Comparison of ENCODE assay signal across 19 cellular contexts in the genomic region with DNA sequence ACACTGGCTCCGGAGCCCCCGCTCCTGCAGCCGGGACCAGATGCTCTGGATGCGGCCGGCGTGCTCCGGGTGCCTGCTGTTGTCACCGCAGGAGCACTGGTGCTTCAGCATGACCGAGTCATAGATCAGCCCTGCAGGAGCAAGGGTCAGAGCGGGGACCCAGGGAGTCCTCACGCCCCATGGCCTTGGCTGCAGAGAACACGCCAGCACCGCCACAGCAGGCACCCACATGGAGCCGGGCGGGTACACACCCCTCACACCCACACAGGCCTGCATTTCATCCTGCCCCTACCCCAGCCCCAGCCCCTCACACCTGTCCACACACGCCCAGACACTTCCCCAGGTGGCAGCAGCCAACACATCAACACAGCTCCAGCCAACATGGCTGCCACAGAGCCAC. TPM values are rescaled to one million over a fixed set of nuclear protein-coding genes. Genes with fewer than 3 reads are reported as not detected.
A peak's percentile ranks its signal among the peaks of the same experiment; 100 is the strongest.
DNase-seq lines count a peak whose midpoint lies in the region; ATAC-seq and TF ChIP-seq lines count a peak whose summit lies in the region.
"Had no signal": no experiment of that assay in that cellular context is flagged by ENCODE, and none has a peak within 500 bp of the region (broad histone marks: within the 10 kb centered on the region; RNA-seq: fewer than 3 reads in every experiment).

No MANE protein-coding gene starts in this region.

- dilution Hi-C loops in IMR-90 (cut with HindIII; ENCODE audit: low sequenced_read_pairs, unreplicated experiment) = no loop called here

- H3K9me1 ChIP-seq in IMR-90 (ENCODE audit: insufficient read depth, low read length) = no peaks in the 10 kb centered on the region

- no TSS peak for BruUV-seq in IMR-90 (replicated peaks; lab: Mats Ljungman, UMichigan)

- 80% methylated on average over 2 of the region's 16 CpGs; no CpG with 5 or more reads in 1 of the 2 experiments for WGBS in IMR-90 (ENCODE audit: extremely low coverage in 2 of 2, insufficient read length in 1 of 2), 2 experiments

- H3K4me1 Mint-ChIP-seq in activated naive CD8-positive, alpha-beta T cell treated with anti-CD3 and anti-CD28 coated beads, Interleukin-2, amount 50 U/mL, for 24 hours = peaks cover 17% of the 10 kb centered on the region
- H3K4me1 Mint-ChIP-seq in activated naive CD8-positive, alpha-beta T cell treated with anti-CD3 and anti-CD28 coated beads for 36 hours = peaks cover 15% of the 10 kb centered on the region
- H3K4me1 Mint-ChIP-seq in activated T-helper 2 cell treated with anti-CD3 and anti-CD28 coated beads, Interferon-gamma antibody, Interleukin-2, Interleukin-4, amounts not matched to agents 10 μg/mL and 5 μg/mL and 100 μg/mL, durations not matched to agents 14 hours and 24 hours and 36 hours (ENCODE audit: low read depth) = peaks cover 3% of the 10 kb centered on the region
- H3K4me1 Mint-ChIP-seq in osteocyte (ENCODE audit: unreplicated experiment) = no peaks in the 10 kb centered on the region
- H3K4me1 Mint-ChIP-seq: CD14-positive monocyte had no signal

- H2BK5ac ChIP-seq in IMR-90 (ENCODE audit: low read depth, low read length, poor library complexity, severe bottlenecking) = no peak overlapping the region

- no peak overlapping the region for H3K4ac ChIP-seq in IMR-90 (ENCODE audit: low read depth, low read length)

- H3K27me3 ChIP-seq in IMR-90 (ENCODE audit: control insufficient read depth, insufficient read depth, low read length) = no peaks in the 10 kb centered on the region

- no peak overlapping the region for H2AK5ac ChIP-seq in IMR-90 (ENCODE audit: low read depth, low read length)

- H3K27ac ChIP-seq in IMR-90 (ENCODE audit: insufficient read depth, low read length) = no peak overlapping the region

- no peak overlapping the region for H2BK120ac ChIP-seq in IMR-90 (ENCODE audit: low read depth, low read length)

- no peak for DNase-seq in activated naive CD8-positive, alpha-beta T cell treated with anti-CD3 and anti-CD28 coated beads, Interleukin-2, amount 50 U/mL, for 24 hours
- DNase-seq in activated naive CD8-positive, alpha-beta T cell treated with anti-CD3 and anti-CD28 coated beads for 36 hours = no peak
- DNase-seq in IMR-90 = no peak
- no peak for DNase-seq in activated T-helper 2 cell treated with anti-CD3 and anti-CD28 coated beads, Interferon-gamma antibody, Interleukin-2, Interleukin-4, amounts not matched to agents 10 μg/mL and 5 μg/mL and 100 μg/mL, durations not matched to agents 14 hours and 24 hours and 36 hours (ENCODE audit: low spot score)
- DNase-seq in osteocyte (ENCODE audit: extremely low spot score, unreplicated experiment) = no peak
- DNase-seq in NCI-H2107 treated with DMSO at 0.1 percent for 48 hours (lab: John Stamatoyannopoulos, UW; ENCODE audit: unreplicated experiment) = no peak
- DNase-seq in activated CD8-positive, alpha-beta memory T cell treated with anti-CD3 and anti-CD28 coated beads, Interleukin-2, amount 50 U/mL, for 48 hours = no peak
- DNase-seq: ACHN, AML-193, Caco-2, EL, Karpas-422, MM.1S, NCI-H1092 treated with DMSO at 0.1 percent for 48 hours, NCI-H2227 treated with DMSO at 0.1 percent for 48 hours, NCI-H524, SHP77 had no signal

- no peaks in the 10 kb centered on the region for H3K27me3 Mint-ChIP-seq in activated naive CD8-positive, alpha-beta T cell treated with anti-CD3 and anti-CD28 coated beads, Interleukin-2, amount 50 U/mL, for 24 hours
- no peaks in the 10 kb centered on the region for H3K27me3 Mint-ChIP-seq in activated naive CD8-positive, alpha-beta T cell treated with anti-CD3 and anti-CD28 coated beads for 36 hours
- no peaks in the 10 kb centered on the region for H3K27me3 Mint-ChIP-seq in activated T-helper 2 cell treated with anti-CD3 and anti-CD28 coated beads, Interferon-gamma antibody, Interleukin-2, Interleukin-4, amounts not matched to agents 10 μg/mL and 5 μg/mL and 100 μg/mL, durations not matched to agents 14 hours and 24 hours and 36 hours (ENCODE audit: low read depth)
- H3K27me3 Mint-ChIP-seq in osteocyte (ENCODE audit: unreplicated experiment) = no peaks in the 10 kb centered on the region

- H3K4me2 ChIP-seq in IMR-90 (ENCODE audit: low read depth, low read length) = no peak overlapping the region

- no peak overlapping the region for H2BK20ac ChIP-seq in IMR-90 (ENCODE audit: low read depth, low read length)

- H3K4me3 ChIP-seq in IMR-90 (ENCODE audit: insufficient read depth, low read depth, low read length) = no peak overlapping the region

- H4K8ac ChIP-seq in IMR-90 (ENCODE audit: low read depth in 2 of 2, low read length in 2 of 2) = no peak overlapping the region

- no peak overlapping the region for H3K56ac ChIP-seq in IMR-90 (ENCODE audit: extremely low read depth, insufficient read depth, low read length)

- H3K14ac ChIP-seq in IMR-90 (replicated peaks; ENCODE audit: low read depth, low read length) = no peak overlapping the region

- no peak overlapping the region for H3K4me3 Mint-ChIP-seq in activated naive CD8-positive, alpha-beta T cell treated with anti-CD3 and anti-CD28 coated beads, Interleukin-2, amount 50 U/mL, for 24 hours
- H3K4me3 Mint-ChIP-seq in activated naive CD8-positive, alpha-beta T cell treated with anti-CD3 and anti-CD28 coated beads for 36 hours = no peak overlapping the region
- no peak overlapping the region for H3K4me3 Mint-ChIP-seq in activated T-helper 2 cell treated with anti-CD3 and anti-CD28 coated beads, Interferon-gamma antibody, Interleukin-2, Interleukin-4, amounts not matched to agents 10 μg/mL and 5 μg/mL and 100 μg/mL, durations not matched to agents 14 hours and 24 hours and 36 hours (ENCODE audit: low read depth)
- H3K4me3 Mint-ChIP-seq in osteocyte (ENCODE audit: unreplicated experiment) = no peak overlapping the region
- H3K4me3 Mint-ChIP-seq: CD14-positive monocyte had no signal

- peaks cover 0 to 31% of the 10 kb centered on the region in 2 experiments for H3K79me1 ChIP-seq in IMR-90 (ENCODE audit: low read depth in 1 of 2, low read length in 2 of 2)

- H3K18ac ChIP-seq in IMR-90 (ENCODE audit: low read depth, low read length) = no peak overlapping the region

- H4K91ac ChIP-seq in IMR-90 (ENCODE audit: insufficient read depth, low read depth, low read length) = no peak overlapping the region

- no peak overlapping the region for H3K9ac ChIP-seq in IMR-90 (ENCODE audit: low read depth, low read length)

- H2BK15ac ChIP-seq in IMR-90 (ENCODE audit: low read depth, low read length) = no peak overlapping the region

- TF ChIP-seq CTCF in IMR-90 (conservative IDR thresholded peaks at IDR 0.05; ENCODE audit: low read depth, low read length) (no peak), osteocyte (IDR thresholded peaks at IDR 0.05) (no peak)

- H3K9me3 Mint-ChIP-seq in activated naive CD8-positive, alpha-beta T cell treated with anti-CD3 and anti-CD28 coated beads, Interleukin-2, amount 50 U/mL, for 24 hours = no peaks in the 10 kb centered on the region
- no peaks in the 10 kb centered on the region for H3K9me3 Mint-ChIP-seq in activated naive CD8-positive, alpha-beta T cell treated with anti-CD3 and anti-CD28 coated beads for 36 hours
- H3K9me3 Mint-ChIP-seq in activated T-helper 2 cell treated with anti-CD3 and anti-CD28 coated beads, Interferon-gamma antibody, Interleukin-2, Interleukin-4, amounts not matched to agents 10 μg/mL and 5 μg/mL and 100 μg/mL, durations not matched to agents 14 hours and 24 hours and 36 hours = no peaks in the 10 kb centered on the region
- H3K9me3 Mint-ChIP-seq in osteocyte (ENCODE audit: unreplicated experiment) = no peaks in the 10 kb centered on the region
- H3K9me3 Mint-ChIP-seq: CD14-positive monocyte had no signal

- no peak for TF ChIP-seq POLR2A in IMR-90 (IDR thresholded peaks at IDR 0.05; ENCODE audit: low read depth, low read length)

- H3K36me3 ChIP-seq in IMR-90 (ENCODE audit: control insufficient read depth, insufficient read depth, low read length) = peaks cover 83% of the 10 kb centered on the region

- no peak for TF ChIP-seq RAD21 in IMR-90 (IDR thresholded peaks at IDR 0.05; ENCODE audit: low read length)

- H2AFZ ChIP-seq in IMR-90 (replicated peaks; ENCODE audit: low read length, poor library complexity) = peak overlapping the region; percentile 33

- no peak overlapping the region for H4K5ac ChIP-seq in IMR-90 (ENCODE audit: low read depth, low read length)

- in situ Hi-C loops in IMR-90 (cut with MboI; ENCODE audit: low sequenced_read_pairs) = no loop called here

- H2AK9ac ChIP-seq in IMR-90 (replicated peaks; ENCODE audit: low read depth, low read length, poor library complexity) = no peak overlapping the region

- CTCF ChIA-PET in IMR-90 (lab: Yijun Ruan, JAX) = interaction anchor here (1.3 kb wide), 1 partner anchor 46 kb away, joined by 4 read pairs; no protein-coding TSS in a partner anchor

- intact Hi-C loops in IMR-90 (cut with micrococcal nuclease) = no loop called here
- intact Hi-C loops in activated T-helper 2 cell treated with anti-CD3 and anti-CD28 coated beads, Interferon-gamma antibody, Interleukin-2, Interleukin-4, amounts not matched to agents 10 μg/mL and 5 μg/mL and 100 μg/mL, durations not matched to agents 14 hours and 24 hours and 36 hours (cut with micrococcal nuclease) = no loop called here

- H3K4me1 ChIP-seq in IMR-90 (ENCODE audit: control insufficient read depth, insufficient read depth, low read length) = no peaks in the 10 kb centered on the region
- H3K4me1 ChIP-seq: Caco-2 had no signal

- H3K23ac ChIP-seq in IMR-90 (ENCODE audit: low read depth, low read length) = no peak overlapping the region

- H3K36me3 Mint-ChIP-seq in activated naive CD8-positive, alpha-beta T cell treated with anti-CD3 and anti-CD28 coated beads, Interleukin-2, amount 50 U/mL, for 24 hours (ENCODE audit: low read depth) = peaks cover 58% of the 10 kb centered on the region
- H3K36me3 Mint-ChIP-seq in activated naive CD8-positive, alpha-beta T cell treated with anti-CD3 and anti-CD28 coated beads for 36 hours = peaks cover 27% of the 10 kb centered on the region
- H3K36me3 Mint-ChIP-seq in activated T-helper 2 cell treated with anti-CD3 and anti-CD28 coated beads, Interferon-gamma antibody, Interleukin-2, Interleukin-4, amounts not matched to agents 10 μg/mL and 5 μg/mL and 100 μg/mL, durations not matched to agents 14 hours and 24 hours and 36 hours (ENCODE audit: low read depth) = peaks cover 79% of the 10 kb centered on the region
- peaks cover 51% of the 10 kb centered on the region for H3K36me3 Mint-ChIP-seq in osteocyte (ENCODE audit: unreplicated experiment)

- no peaks in the 10 kb centered on the region for H3K9me3 ChIP-seq in IMR-90 (ENCODE audit: control insufficient read depth, insufficient read depth, low read length)
- H3K9me3 ChIP-seq: Caco-2 had no signal

- peak overlapping the region; percentile 52 for H3K27ac Mint-ChIP-seq in activated naive CD8-positive, alpha-beta T cell treated with anti-CD3 and anti-CD28 coated beads, Interleukin-2, amount 50 U/mL, for 24 hours
- H3K27ac Mint-ChIP-seq in activated naive CD8-positive, alpha-beta T cell treated with anti-CD3 and anti-CD28 coated beads for 36 hours = no peak overlapping the region
- H3K27ac Mint-ChIP-seq in activated T-helper 2 cell treated with anti-CD3 and anti-CD28 coated beads, Interferon-gamma antibody, Interleukin-2, Interleukin-4, amounts not matched to agents 10 μg/mL and 5 μg/mL and 100 μg/mL, durations not matched to agents 14 hours and 24 hours and 36 hours = peak overlapping the region; percentile 6
- peak overlapping the region; percentile 47 for H3K27ac Mint-ChIP-seq in osteocyte (ENCODE audit: unreplicated experiment)

- ATAC-seq in activated naive CD8-positive, alpha-beta T cell treated with anti-CD3 and anti-CD28 coated beads, Interleukin-2, amount 50 U/mL, for 24 hours = no peak
- no peak for ATAC-seq in IMR-90 (ENCODE audit: low read depth)
- ATAC-seq in GM19463 (IDR thresholded peaks at IDR 0.05; ENCODE audit: unreplicated experiment) = no peak

- POLR2A ChIA-PET in IMR-90 (lab: Charles Lee; ENCODE audit: unreplicated experiment) = no interaction called here

- peaks cover 15% of the 10 kb centered on the region; the same call in 1 of the 2 replicates for H4K20me1 ChIP-seq in IMR-90 (ENCODE audit: insufficient read depth, low read length)

RNA-seq across cellular contexts. Expression of a gene that starts 18.8 kb away (rescaled TPM):
- 1 to 10 TPM; 5.4 to 6.0 TPM for total RNA-seq in activated naive CD8-positive, alpha-beta T cell treated with anti-CD3 and anti-CD28 coated beads for 36 hours
- total RNA-seq in IMR-90 (2012; rRNA removed) (4.4 and 4.8 TPM in 2 replicates), osteocyte (21.2 and 21.6 TPM in 2 replicates)
- 5.9 and 6.0 TPM in 2 replicates for polyA plus RNA-seq in IMR-90 (2012; rRNA removed)
- polyA plus RNA-seq in IMR-90 (2012; cell fraction: cytosol; rRNA removed) = 4.1 and 10.3 TPM in 2 replicates
- 10.0 and 10.3 TPM in 2 replicates for polyA plus RNA-seq in IMR-90 (2012; cell fraction: nucleus; rRNA removed; ENCODE audit: low replicate concordance)
- 7.3 and 7.4 TPM in 2 replicates for total RNA-seq in activated T-helper 2 cell treated with anti-CD3 and anti-CD28 coated beads, Interferon-gamma antibody, Interleukin-2, Interleukin-4, amounts not matched to agents 10 μg/mL and 5 μg/mL and 100 μg/mL, durations not matched to agents 14 hours and 24 hours and 36 hours

RNA-seq across cellular contexts. Expression of a gene that starts 27.8 kb away (rescaled TPM):
- 100 to 1,000 TPM; 233 to 246 TPM for total RNA-seq in activated naive CD8-positive, alpha-beta T cell treated with anti-CD3 and anti-CD28 coated beads for 36 hours
- total RNA-seq in IMR-90 (2012; rRNA removed) (10.4 and 10.6 TPM in 2 replicates), osteocyte (114 and 120 TPM in 2 replicates)
- polyA plus RNA-seq in IMR-90 (2012; rRNA removed) = 64.7 and 65.1 TPM in 2 replicates
- polyA plus RNA-seq in IMR-90 (2012; cell fraction: cytosol; rRNA removed) = 51.5 and 60.5 TPM in 2 replicates
- polyA plus RNA-seq in IMR-90 (2012; cell fraction: nucleus; rRNA removed; ENCODE audit: low replicate concordance) = 183 and 377 TPM in 2 replicates
- total RNA-seq in activated T-helper 2 cell treated with anti-CD3 and anti-CD28 coated beads, Interferon-gamma antibody, Interleukin-2, Interleukin-4, amounts not matched to agents 10 μg/mL and 5 μg/mL and 100 μg/mL, durations not matched to agents 14 hours and 24 hours and 36 hours = 251 and 253 TPM in 2 replicates

RNA-seq across cellular contexts. Expression of a gene that starts 33.2 kb away (rescaled TPM):
- total RNA-seq in activated naive CD8-positive, alpha-beta T cell treated with anti-CD3 and anti-CD28 coated beads for 36 hours = under 1 TPM; 0.27 to 0.54 TPM
- total RNA-seq in IMR-90 (2012; rRNA removed) (0.83 and 1.3 TPM in 2 replicates), osteocyte (1.2 and 1.9 TPM in 2 replicates)
- 2.0 and 2.9 TPM in 2 replicates for polyA plus RNA-seq in IMR-90 (2012; rRNA removed)
- polyA plus RNA-seq in IMR-90 (2012; cell fraction: cytosol; rRNA removed) = 1.7 TPM in 2 replicates
- 11.2 and 11.8 TPM in 2 replicates for polyA plus RNA-seq in IMR-90 (2012; cell fraction: nucleus; rRNA removed; ENCODE audit: low replicate concordance)
- total RNA-seq in activated T-helper 2 cell treated with anti-CD3 and anti-CD28 coated beads, Interferon-gamma antibody, Interleukin-2, Interleukin-4, amounts not matched to agents 10 μg/mL and 5 μg/mL and 100 μg/mL, durations not matched to agents 14 hours and 24 hours and 36 hours = 1.8 and 2.7 TPM in 2 replicates
